Comparison of ENCODE assay signal across 26 cellular contexts in genomic region chr1:34262023-34262422, GRCh38.
"Had no signal": no experiment of that assay in that cellular context is flagged by ENCODE, and none has a peak within 500 bp of the region (broad histone marks: within the 10 kb centered on the region; RNA-seq: fewer than 3 reads in every experiment).

No MANE protein-coding gene starts in this region.

- FAIRE-seq: islet of Langerhans had no signal

- H3K27ac ChIP-seq: left ventricle myocardium inferior, ovary, right atrium auricular region, right lobe of liver, tibial nerve, vagina had no signal

- H3K36me3 Mint-ChIP-seq: immature natural killer cell; memory B cell; natural killer cell treated with Interleukin-12 subunit alpha and Interleukin-12 subunit beta and Interleukin-15 and Interleukin-18, amount 100 ng/mL, for 72 hours; stimulated activated memory B cell treated with anti-CD40 and anti-IgM and Interleukin-4, amounts not matched to agents 10 μg/mL and 1 μg/mL and 100 μg/mL, for 72 hours; type B pancreatic cell had no signal

- H3K4me3 ChIP-seq: left ventricle myocardium inferior, mucosa of descending colon, ovary, right atrium auricular region, right lobe of liver, smooth muscle cell, tibial nerve, vagina had no signal

- H3K4me3 Mint-ChIP-seq: immature natural killer cell; memory B cell; naive thymus-derived CD4-positive, alpha-beta T cell; natural killer cell treated with Interleukin-12 subunit alpha and Interleukin-12 subunit beta and Interleukin-15 and Interleukin-18, amount 100 ng/mL, for 72 hours; stimulated activated memory B cell treated with anti-CD40 and anti-IgM and Interleukin-4, amounts not matched to agents 10 μg/mL and 1 μg/mL and 100 μg/mL, for 72 hours; stimulated activated naive CD8-positive, alpha-beta T cell treated with anti-CD3 and anti-CD28 coated beads, Interleukin-15, amount 100 ng/mL, for 72 hours; type B pancreatic cell had no signal

- H3K4me1 Mint-ChIP-seq: immature natural killer cell; memory B cell; naive thymus-derived CD4-positive, alpha-beta T cell; stimulated activated memory B cell treated with anti-CD40 and anti-IgM and Interleukin-4, amounts not matched to agents 10 μg/mL and 1 μg/mL and 100 μg/mL, for 72 hours; stimulated activated naive CD8-positive, alpha-beta T cell treated with anti-CD3 and anti-CD28 coated beads, Interleukin-15, amount 100 ng/mL, for 72 hours had no signal

- H3K4me1 ChIP-seq: left ventricle myocardium inferior, right atrium auricular region, right lobe of liver, tibial nerve, vagina had no signal

- H3K36me3 ChIP-seq: left ventricle myocardium inferior, ovary, right atrium auricular region, right lobe of liver, tibial nerve, vagina had no signal

- ATAC-seq: mucosa of descending colon; naive thymus-derived CD4-positive, alpha-beta T cell; right lobe of liver; stimulated activated memory B cell treated with anti-CD40 and anti-IgM and Interleukin-4, amounts not matched to agents 10 μg/mL and 1 μg/mL and 100 μg/mL, for 72 hours; stimulated activated naive CD8-positive, alpha-beta T cell treated with anti-CD3 and anti-CD28 coated beads, Interleukin-15, amount 100 ng/mL, for 72 hours had no signal

- H3K9me3 ChIP-seq: left ventricle myocardium inferior, mucosa of descending colon, ovary, right atrium auricular region, right lobe of liver, vagina had no signal

- H3K27ac Mint-ChIP-seq: immature natural killer cell; memory B cell; naive thymus-derived CD4-positive, alpha-beta T cell; natural killer cell treated with Interleukin-12 subunit alpha and Interleukin-12 subunit beta and Interleukin-15 and Interleukin-18, amount 100 ng/mL, for 72 hours; progenitor cell of endocrine pancreas; stimulated activated memory B cell treated with anti-CD40 and anti-IgM and Interleukin-4, amounts not matched to agents 10 μg/mL and 1 μg/mL and 100 μg/mL, for 72 hours; stimulated activated naive CD8-positive, alpha-beta T cell treated with anti-CD3 and anti-CD28 coated beads, Interleukin-15, amount 100 ng/mL, for 72 hours; type B pancreatic cell had no signal

- H3K27me3 ChIP-seq: ovary, right atrium auricular region, right lobe of liver, tibial nerve, vagina had no signal

- H3K4me2 ChIP-seq: smooth muscle cell had no signal

- H3K9me3 Mint-ChIP-seq: immature natural killer cell; natural killer cell treated with Interleukin-12 subunit alpha and Interleukin-12 subunit beta and Interleukin-15 and Interleukin-18, amount 100 ng/mL, for 72 hours; stimulated activated naive CD8-positive, alpha-beta T cell treated with anti-CD3 and anti-CD28 coated beads, Interleukin-15, amount 100 ng/mL, for 72 hours; type B pancreatic cell had no signal

- DNase-seq: hypothalamus; immature natural killer cell; left ventricle myocardium inferior; midbrain; mucosa of descending colon; naive thymus-derived CD4-positive, alpha-beta T cell; nucleus accumbens; ovary; right lobe of liver; stimulated activated CD4-positive, alpha-beta T cell treated with anti-CD3 and anti-CD28 coated beads, Interleukin-1b, Interleukin-23, amount 100 ng/mL, for 48 hours; stimulated activated CD4-positive, alpha-beta T cell treated with anti-CD3 and anti-CD28 coated beads, Interleukin-2, amount 100 ng/mL, for 48 hours; stimulated activated CD4-positive, alpha-beta T cell treated with anti-CD3 and anti-CD28 coated beads, Interleukin-4, amount 100 ng/mL, for 4 hours; stimulated activated CD8-positive, alpha-beta memory T cell treated with anti-CD3 and anti-CD28 coated beads, Interleukin-4, amount 100 ng/mL, for 48 hours; stimulated activated naive CD4-positive, alpha-beta T cell treated with Interleukin-2 at 50 U/mL for 16 hours; stimulated activated naive CD8-positive, alpha-beta T cell treated with anti-CD3 and anti-CD28 coated beads, Interleukin-15, amount 100 ng/mL, for 72 hours; substantia nigra had no signal
